Comparison of ENCODE assay signal across 15 cellular contexts in genomic region chrX:2913118-2913517, GRCh38. TPM values are rescaled to one million over a fixed set of nuclear protein-coding genes. Genes with fewer than 3 reads are reported as not detected.
DNase-seq lines count a peak whose midpoint lies in the region; ATAC-seq, FAIRE-seq and TF ChIP-seq lines count a peak whose summit lies in the region.
"Had no signal": no experiment of that assay in that cellular context is flagged by ENCODE, and none has a peak within 500 bp of the region (broad histone marks: within the 10 kb centered on the region; RNA-seq: fewer than 3 reads in every experiment).

No MANE protein-coding gene starts in this region.

- in situ Hi-C loops in GM12878 (cut with MboI), result no loop called here

- RAD21 ChIA-PET in GM12878 (lab: Charles Lee; ENCODE audit: unreplicated experiment), result no interaction called here

- TF ChIP-seq EP300 in GM12878 (IDR thresholded peaks at IDR 0.05; ENCODE audit: borderline replicate concordance in 1 of 2, control insufficient read depth in 1 of 2, low read depth in 2 of 2, low read length in 2 of 2), result no peak

- no TSS peak for BruUV-seq in GM12878 (replicated peaks; lab: Mats Ljungman, UMichigan)

- H3K4me3 ChIP-seq in AG10803 (ENCODE audit: low read length) (no peak overlapping the region), HUES64 (ENCODE audit: low read length) (no peak overlapping the region), GM12878 (no peak overlapping the region), right lobe of liver (no peak overlapping the region)
- H3K4me3 ChIP-seq: SK-N-MC, stomach had no signal

- peak overlapping the region; percentile 49; the same call in 1 of the 2 replicates for H3K27ac ChIP-seq in HUES64 (ENCODE audit: low read depth, low read length)
- H3K27ac ChIP-seq in GM12878 (ENCODE audit: control insufficient read depth, insufficient read depth), result no peak overlapping the region
- H3K27ac ChIP-seq in right lobe of liver, result no peak overlapping the region
- H3K27ac ChIP-seq: neutrophil, SK-N-MC, stomach had no signal

- TF ChIP-seq CTCF in AG10803 (conservative IDR thresholded peaks at IDR 0.05; ENCODE audit: low read length) (0 out of 2 replicates have a peak, but pooled peaks have one; percentile 5), GM12878 (IDR thresholded peaks at IDR 0.05 in 2 of 3, conservative IDR thresholded peaks at IDR 0.05 in 1 of 3; ENCODE audit: control insufficient read depth in 2 of 3, extremely low read depth in 1 of 3, insufficient read depth in 1 of 3, low read depth in 3 of 3, low read length in 3 of 3) (no peak), right lobe of liver (IDR thresholded peaks at IDR 0.05) (peak in 3 of 4 donors; percentile 27 to 41 (median 34))

- H4K20me1 ChIP-seq in GM12878 (ENCODE audit: control insufficient read depth, insufficient read depth), result no peaks in the 10 kb centered on the region

- CTCF ChIA-PET in GM12878 (lab: Yijun Ruan, JAX), result no interaction called here

- DNase-seq in AG10803 (ENCODE audit: low read depth) (no peak), GM12878 (ENCODE audit: low read depth, low spot score) (no peak), right lobe of liver (no peak), CD1c-positive myeloid dendritic cell (ENCODE audit: extremely low spot score) (no peak)
- no peak for DNase-seq in stimulated activated CD4-positive, alpha-beta T cell treated with anti-CD3 and anti-CD28 coated beads, Interleukin-4, amount 100 ng/mL, for 4 hours
- DNase-seq: activated CD8-positive, alpha-beta memory T cell treated with anti-CD3 and anti-CD28 coated beads for 24 hours; activated gamma-delta T cell treated with Interleukin-2 at 50 U/mL for 16 hours; MV-4-11; stomach had no signal

- intact Hi-C loops in GM12878 (cut with micrococcal nuclease; ENCODE audit: unreplicated experiment), result no loop called here
- intact Hi-C loops in right lobe of liver (cut with DNase I), result no loop called here

- H3K4me2 ChIP-seq in GM12878 (ENCODE audit: control insufficient read depth, insufficient read depth), result no peak overlapping the region

- no peaks in the 10 kb centered on the region for H3K9me3 ChIP-seq in HUES64 (ENCODE audit: insufficient read depth, low read depth, low read length)
- H3K9me3 ChIP-seq in GM12878 (replicated peaks; ENCODE audit: control insufficient read depth, insufficient read depth, low read length), result no peaks in the 10 kb centered on the region
- H3K9me3 ChIP-seq in right lobe of liver, result no peaks in the 10 kb centered on the region
- H3K9me3 ChIP-seq: neutrophil, stomach had no signal

- SMC1A ChIA-PET in GM12878 (lab: Charles Lee; ENCODE audit: uncharacterized antibody, unreplicated experiment), result no interaction called here

- H3K36me3 ChIP-seq in HUES64 (ENCODE audit: insufficient read depth, low read length), result no peaks in the 10 kb centered on the region
- H3K36me3 ChIP-seq in GM12878 (ENCODE audit: control insufficient read depth in 2 of 2, insufficient read depth in 2 of 2, low read length in 1 of 2), result no peaks in the 10 kb centered on the region
- H3K36me3 ChIP-seq in right lobe of liver, result peaks cover 0 to 29% (median 4%) of the 10 kb centered on the region in 4 donors

- no peak overlapping the region for H2AFZ ChIP-seq in GM12878 (ENCODE audit: control insufficient read depth, low read depth, low read length)

- H3K79me2 ChIP-seq in GM12878 (ENCODE audit: control insufficient read depth, insufficient read depth, low read length), result no peaks in the 10 kb centered on the region

- H3K4me1 ChIP-seq in HUES64 (ENCODE audit: insufficient read depth, low read length) (peaks cover 12% of the 10 kb centered on the region; the same call in 1 of the 2 replicates), GM12878 (ENCODE audit: control insufficient read depth, insufficient read depth, low read length) (no peaks in the 10 kb centered on the region), right lobe of liver (no peaks in the 10 kb centered on the region)
- H3K4me1 ChIP-seq: stomach had no signal

- no peak for ATAC-seq in GM12878
- no peak for ATAC-seq in right lobe of liver
- ATAC-seq in HG03460 (IDR thresholded peaks at IDR 0.05; ENCODE audit: unreplicated experiment), result no peak
- no peak for ATAC-seq in HG03457 (IDR thresholded peaks at IDR 0.05; ENCODE audit: unreplicated experiment)

- no peak for TF ChIP-seq RAD21 in GM12878 (IDR thresholded peaks at IDR 0.05; ENCODE audit: insufficient read depth, low read depth, low read length)

- 23% methylated on average over 3 of the region's 3 CpGs for whole genome bisulfite sequencing in HUES64
- WGBS in GM12878 (ENCODE audit: insufficient coverage, insufficient replicate concordance, low lambda C conversion rate, missing lambda C conversion rate), result 13% methylated on average over 3 of the region's 3 CpGs
- WGBS in right lobe of liver (ENCODE audit: insufficient coverage, low coverage, low lambda C conversion rate, missing lambda C conversion rate), result 46% methylated on average over 2 of the region's 3 CpGs

- no peak overlapping the region for H3K9ac ChIP-seq in HUES64 (ENCODE audit: low read depth, low read length)
- no peak overlapping the region for H3K9ac ChIP-seq in GM12878 (ENCODE audit: control insufficient read depth, insufficient read depth, low read length)

- no peaks in the 10 kb centered on the region for H3K27me3 ChIP-seq in HUES64 (ENCODE audit: insufficient read depth, low read length)
- no peaks in the 10 kb centered on the region for H3K27me3 ChIP-seq in GM12878 (replicated peaks in 1 of 2; ENCODE audit: control insufficient read depth in 2 of 2, insufficient read depth in 2 of 2, low read length in 1 of 2)
- H3K27me3 ChIP-seq in right lobe of liver, result no peaks in the 10 kb centered on the region
- H3K27me3 ChIP-seq: neutrophil, stomach had no signal

- FAIRE-seq in GM12878 (lab: Jason Lieb, UNC), result peak; percentile 56
- FAIRE-seq: astrocyte had no signal

- POLR2A ChIA-PET in GM12878 (lab: Charles Lee), result no interaction called here

- TF ChIP-seq POLR2A in GM12878 (IDR thresholded peaks at IDR 0.05; ENCODE audit: low read depth, low read length) (no peak), right lobe of liver (IDR thresholded peaks at IDR 0.05) (no peak)

TF ChIP-seq in GM12878, 131 proteins besides CTCF, POLR2A, EP300 and RAD21:
- TF ChIP-seq ZBTB4 (CRISPR knock-in tag; IDR thresholded peaks at IDR 0.05), result no peak
- no peak for TF ChIP-seq BCL11A (IDR thresholded peaks at IDR 0.05; ENCODE audit: low read depth, low read length)
- no peak for TF ChIP-seq RELA (IDR thresholded peaks at IDR 0.05; ENCODE audit: borderline replicate concordance, partially characterized antibody)

RNA-seq across cellular contexts. Expression of gene ARSD, which starts 16.0 kb away (rescaled TPM):
- 1.9 TPM for polyA plus RNA-seq in HUES64 (2013, experiment 1 of 2)
- 2.8 TPM for polyA plus RNA-seq in HUES64 (2013, experiment 2 of 2)
- not detected in 2 replicates for total RNA-seq in GM12878 (2013; cell fraction: nucleolus; rRNA removed)
- total RNA-seq in GM12878 (2014; rRNA removed) (0.22 and 1.5 TPM in 2 replicates), GM12878 (2014; rRNA removed; fragmentation: Illumina TruSeq; extraction: Trizol) (0.27 and 0.28 TPM in 2 replicates), GM12878 (2021) (0.56 TPM in 2 replicates), right lobe of liver (10 to 100 TPM; 26.2 to 76.0 (median 34.2) TPM)
- 0.33 TPM for polyA plus RNA-seq in GM12878 (2011; ENCODE audit: low read depth)
- polyA plus RNA-seq in GM12878 (2011; rRNA removed) (0.05 TPM in 1 of 2 replicates, not detected in the other), GM12878 (2014; fragmentation: Illumina TruSeq; extraction: Trizol) (0.17 and 0.21 TPM in 2 replicates), GM12878 (2014; fragmentation: Nextera tagmentation; extraction: Ambion mirVana) (under 1 TPM; 0.05 to 0.35 TPM), GM12878 (2014; rRNA removed) (0.28 and 1.1 TPM in 2 replicates), GM12878 (2016; fragmentation: Nextera tagmentation; extraction: Ambion mirVana) (under 1 TPM; 0.51 to 0.64 TPM)
- not detected in 2 replicates for polyA plus RNA-seq in GM12878 (2011; cell fraction: cytosol; rRNA removed)
- polyA plus RNA-seq in GM12878 (2011; cell fraction: nucleus; rRNA removed), result not detected in 2 replicates
- 0.91 and 1.0 TPM in 2 replicates for polyA plus RNA-seq in GM12878 (2012)
- polyA minus RNA-seq in GM12878 (2011; rRNA and poly(A)+ RNA removed), result not detected in 2 replicates
- not detected in 2 replicates for polyA minus RNA-seq in GM12878 (2011; cell fraction: cytosol; rRNA and poly(A)+ RNA removed)
- polyA minus RNA-seq in GM12878 (2011; cell fraction: nucleus; rRNA and poly(A)+ RNA removed), result not detected in 2 replicates

Comparison
In these comparisons a context has a peak if more than half of its experiments do, and no peak if none do; other contexts are left out.
1. CTCF ChIP-seq: peak in AG10803 (single experiment) and right lobe of liver (3 of 4); none in GM12878 (0 of 3).
2. RNA of gene ARSD, which starts 16.0 kb away (total RNA-seq): 26.2 to 76.0 TPM in right lobe of liver; 0.22 to 1.5 TPM in GM12878; every median in the first group is over 10 times any median in the second.